ENCODE assay signal across 26 cellular contexts in the genomic region with DNA sequence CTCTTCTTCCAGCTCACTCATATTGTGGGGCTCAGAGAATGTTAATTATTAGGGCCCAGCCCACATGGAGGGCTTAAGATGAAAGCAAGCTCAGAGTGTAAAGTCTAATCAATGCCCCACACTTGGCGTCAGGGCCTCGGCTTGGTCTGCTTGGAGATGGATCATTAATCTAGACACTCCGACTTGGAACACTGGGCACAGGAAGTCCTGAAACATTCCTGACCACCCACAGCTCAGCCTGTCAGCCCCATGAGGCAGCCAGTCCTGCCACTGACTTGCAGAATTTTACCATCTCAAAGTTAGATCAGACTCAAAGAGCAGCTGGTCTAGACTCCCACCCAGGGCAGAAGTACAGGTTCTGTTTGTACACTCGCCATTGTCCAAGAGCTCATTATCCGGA.
"Had no signal": no experiment of that assay in that cellular context is flagged by ENCODE, and none has a peak within 500 bp of the region (broad histone marks: within the 10 kb centered on the region; RNA-seq: fewer than 3 reads in every experiment).

No MANE protein-coding gene starts in this region.

- H3K27ac ChIP-seq: colonic mucosa, dorsolateral prefrontal cortex, esophagus squamous epithelium, gastrocnemius medialis, heart left ventricle, left ventricle myocardium inferior, thoracic aorta, vagina had no signal

- H3K4me3 Mint-ChIP-seq: activated naive CD8-positive, alpha-beta T cell treated with anti-CD3 and anti-CD28 coated beads for 36 hours; activated T-cell treated with anti-CD3 and anti-CD28 coated beads, Interleukin-2, amount 50 U/mL, for 4 hours; effector memory CD8-positive, alpha-beta T cell; mesothelial cell of epicardium; natural killer cell treated with Interleukin-12 subunit alpha and Interleukin-12 subunit beta and Interleukin-15 and Interleukin-18, amount 100 ng/mL, for 72 hours; type B pancreatic cell; WTC11 had no signal

- DNase-seq: activated CD8-positive, alpha-beta memory T cell treated with anti-CD3 and anti-CD28 coated beads for 24 hours; activated CD8-positive, alpha-beta memory T cell treated with anti-CD3 and anti-CD28 coated beads, Interleukin-2, amount 50 U/mL, for 4 hours; activated naive CD4-positive, alpha-beta T cell treated with Interleukin-2 at 50 U/mL for 16 hours; activated naive CD8-positive, alpha-beta T cell treated with anti-CD3 and anti-CD28 coated beads for 36 hours; activated T-cell treated with anti-CD3 and anti-CD28 coated beads, Interleukin-2, amount 50 U/mL, for 4 hours; colonic mucosa; dorsolateral prefrontal cortex; effector memory CD8-positive, alpha-beta T cell; esophagus squamous epithelium; gastrocnemius medialis; heart left ventricle; left ventricle myocardium inferior; stimulated activated CD4-positive, alpha-beta T cell treated with anti-CD3 and anti-CD28 coated beads, Interleukin-4, amount 100 ng/mL, for 24 hours; stimulated activated naive CD4-positive, alpha-beta T cell treated with Interleukin-2 at 50 U/mL for 16 hours; T1000 had no signal

- H3K27ac Mint-ChIP-seq: activated naive CD8-positive, alpha-beta T cell treated with anti-CD3 and anti-CD28 coated beads for 36 hours; activated T-helper 2 cell treated with anti-CD3 and anti-CD28 coated beads, Interferon-gamma antibody, Interleukin-2, Interleukin-4, amounts not matched to agents 10 μg/mL and 5 μg/mL and 100 μg/mL, durations not matched to agents 14 hours and 24 hours and 36 hours; effector memory CD8-positive, alpha-beta T cell; mesothelial cell of epicardium; natural killer cell treated with Interleukin-12 subunit alpha and Interleukin-12 subunit beta and Interleukin-15 and Interleukin-18, amount 100 ng/mL, for 72 hours; type B pancreatic cell; WTC11 had no signal

- H3K9me3 Mint-ChIP-seq: activated naive CD8-positive, alpha-beta T cell treated with anti-CD3 and anti-CD28 coated beads for 36 hours; activated T-cell treated with anti-CD3 and anti-CD28 coated beads, Interleukin-2, amount 50 U/mL, for 4 hours; activated T-helper 2 cell treated with anti-CD3 and anti-CD28 coated beads, Interferon-gamma antibody, Interleukin-2, Interleukin-4, amounts not matched to agents 10 μg/mL and 5 μg/mL and 100 μg/mL, durations not matched to agents 14 hours and 24 hours and 36 hours; effector memory CD8-positive, alpha-beta T cell; mesothelial cell of epicardium; natural killer cell treated with Interleukin-12 subunit alpha and Interleukin-12 subunit beta and Interleukin-15 and Interleukin-18, amount 100 ng/mL, for 72 hours had no signal

- H3K4me1 Mint-ChIP-seq: activated naive CD8-positive, alpha-beta T cell treated with anti-CD3 and anti-CD28 coated beads for 36 hours; mesothelial cell of epicardium; WTC11 had no signal

- H3K27me3 Mint-ChIP-seq: activated naive CD8-positive, alpha-beta T cell treated with anti-CD3 and anti-CD28 coated beads for 36 hours had no signal

- H3K27me3 ChIP-seq: colonic mucosa, gastrocnemius medialis, heart left ventricle, vagina had no signal

- H3K9me3 ChIP-seq: colonic mucosa, esophagus squamous epithelium, gastrocnemius medialis, heart left ventricle, left ventricle myocardium inferior, thoracic aorta, vagina had no signal

- ATAC-seq: activated T-cell treated with anti-CD3 and anti-CD28 coated beads, Interleukin-2, amount 50 U/mL, for 4 hours; effector memory CD8-positive, alpha-beta T cell; gastrocnemius medialis; heart left ventricle; natural killer cell treated with Interleukin-12 subunit alpha and Interleukin-12 subunit beta and Interleukin-15 and Interleukin-18, amount 100 ng/mL, for 72 hours; sciatic nerve; WTC11 had no signal

- H3K36me3 Mint-ChIP-seq: activated naive CD8-positive, alpha-beta T cell treated with anti-CD3 and anti-CD28 coated beads for 36 hours; mesothelial cell of epicardium; natural killer cell treated with Interleukin-12 subunit alpha and Interleukin-12 subunit beta and Interleukin-15 and Interleukin-18, amount 100 ng/mL, for 72 hours; type B pancreatic cell; WTC11 had no signal

- H3K4me1 ChIP-seq: colonic mucosa, gastrocnemius medialis, left ventricle myocardium inferior had no signal

- FAIRE-seq: astrocyte, bronchial epithelial cell, islet of Langerhans had no signal

- H3K36me3 ChIP-seq: colonic mucosa, esophagus squamous epithelium, gastrocnemius medialis, heart left ventricle, left ventricle myocardium inferior, thoracic aorta, vagina had no signal

- H3K4me3 ChIP-seq: colonic mucosa, dorsolateral prefrontal cortex, esophagus squamous epithelium, gastrocnemius medialis, heart left ventricle, left ventricle myocardium inferior, thoracic aorta, vagina had no signal
